Comparison of ENCODE assay signal across 9 cellular contexts in genomic region chr3:128950223-128950938, GRCh38. TPM values are rescaled to one million over a fixed set of nuclear protein-coding genes. Genes with fewer than 3 reads are reported as not detected.
DNase-seq lines count a peak whose midpoint lies in the region; ATAC-seq, FAIRE-seq and TF ChIP-seq lines count a peak whose summit lies in the region.
"Had no signal": no experiment of that assay in that cellular context is flagged by ENCODE, and none has a peak within 500 bp of the region (broad histone marks: within the 10 kb centered on the region; RNA-seq: fewer than 3 reads in every experiment).

No MANE protein-coding gene starts in this region.

- POLR2A ChIA-PET in HEK293T (lab: Yijun Ruan, JAX) (interaction anchor here (0.9 kb wide), 1 partner anchor 72 kb away, joined by 3 read pairs; no protein-coding TSS in a partner anchor), SK-N-SH (lab: Yijun Ruan, JAX) (no interaction called here)

- H3K9me3 ChIP-seq in BLaER1 treated with 17β-estradiol and CSF1 and Interleukin-3, amounts not matched to agents 10 nM and 100 nM (replicated peaks in 1 of 11): peaks cover 0 to 12% (median 8%) of the 10 kb centered on the region in 11 experiments; a peak in 10 of 22 replicates
- H3K9me3 ChIP-seq in SK-N-SH (no peaks in the 10 kb centered on the region), cardiac muscle cell (ENCODE audit: low read depth) (no peaks in the 10 kb centered on the region), small intestine (ENCODE audit: control insufficient read depth, low read depth) (no peaks in the 10 kb centered on the region)

- TF ChIP-seq CTCF in SK-N-SH (IDR thresholded peaks at IDR 0.05): peak; percentile 27
- TF ChIP-seq CTCF in cardiac muscle cell (IDR thresholded peaks at IDR 0.05; ENCODE audit: low read depth, low read length): peak; percentile 23

- TF ChIP-seq EP300 in SK-N-SH (IDR thresholded peaks at IDR 0.05; ENCODE audit: borderline replicate concordance in 1 of 2, low read depth in 1 of 2, low read length in 1 of 2): no peak

- H3K9me2 ChIP-seq in SK-N-SH: no peaks in the 10 kb centered on the region

- no peaks in the 10 kb centered on the region for H3F3A ChIP-seq in SK-N-SH (replicated peaks; ENCODE audit: insufficient read depth)

- H3K36me3 ChIP-seq in BLaER1 treated with 17β-estradiol and CSF1 and Interleukin-3, amounts not matched to agents 10 nM and 100 nM: no peaks in the 10 kb centered on the region
- H3K36me3 ChIP-seq in SK-N-SH (replicated peaks in 1 of 2; ENCODE audit: control insufficient read depth in 1 of 2, insufficient read depth in 2 of 2, low read length in 1 of 2) (no peaks in the 10 kb centered on the region), cardiac muscle cell (no peaks in the 10 kb centered on the region), small intestine (ENCODE audit: control insufficient read depth in 2 of 2, insufficient read depth in 2 of 2, low read length in 2 of 2) (no peaks in the 10 kb centered on the region)

- no peak for DNase-seq in HEK293T (ENCODE audit: extremely low spot score)
- DNase-seq in SK-N-SH: peak; percentile 53
- DNase-seq in cardiac muscle cell (ENCODE audit: low read depth in 1 of 2, low spot score in 1 of 2): peak; percentile 30 to 40
- no peak for DNase-seq in GM19240 (ENCODE audit: insufficient read length, low spot score)
- no peak for DNase-seq in small intestine

- no peak for FAIRE-seq in small intestine (lab: Jason Lieb, UNC)
- FAIRE-seq: colon had no signal

- CTCF ChIA-PET in HEK293T (lab: Yijun Ruan, JAX) (interaction anchor here (1.2 kb wide), 1 partner anchor 20 kb away, joined by 6 read pairs; no protein-coding TSS in a partner anchor), SK-N-SH (lab: Yijun Ruan, JAX) (interaction anchor here (0.8 to 2.8 kb wide), 5 partner anchors 11 to 332 kb away, joined by 3 to 16 read pairs (median 3); no protein-coding TSS in a partner anchor)

- no peak overlapping the region for H2AFZ ChIP-seq in SK-N-SH (ENCODE audit: low read depth)

- peak overlapping the region in 3 of 11 experiments; percentile 6 to 50 (median 16); a peak in 3 of 22 replicates for H3K27ac ChIP-seq in BLaER1 treated with 17β-estradiol and CSF1 and Interleukin-3, amounts not matched to agents 10 nM and 100 nM
- no peak overlapping the region for H3K27ac ChIP-seq in SK-N-SH (ENCODE audit: low read depth in 2 of 2, low read length in 1 of 2)
- H3K27ac ChIP-seq in cardiac muscle cell: no peak overlapping the region
- H3K27ac ChIP-seq in small intestine (ENCODE audit: low read depth in 1 of 2, low read length in 1 of 2): no peak overlapping the region

- no peaks in the 10 kb centered on the region for H4K20me1 ChIP-seq in BLaER1 treated with 17β-estradiol and CSF1 and Interleukin-3, amounts not matched to agents 10 nM and 100 nM
- no peaks in the 10 kb centered on the region for H4K20me1 ChIP-seq in SK-N-SH (ENCODE audit: insufficient read depth)

- H3K4me3 ChIP-seq in BLaER1 treated with 17β-estradiol and CSF1 and Interleukin-3, amounts not matched to agents 10 nM and 100 nM: no peak overlapping the region
- H3K4me3 ChIP-seq in SK-N-SH (ENCODE audit: low read depth in 2 of 2, low read length in 1 of 2): no peak overlapping the region
- no peak overlapping the region for H3K4me3 ChIP-seq in cardiac muscle cell
- no peak overlapping the region for H3K4me3 ChIP-seq in small intestine (ENCODE audit: low read depth in 1 of 2, low read length in 2 of 2)

- no peak for ATAC-seq in HG03460 (IDR thresholded peaks at IDR 0.05; ENCODE audit: unreplicated experiment)
- ATAC-seq in GM21529 (IDR thresholded peaks at IDR 0.05; ENCODE audit: unreplicated experiment): no peak

- H3K4me1 ChIP-seq in BLaER1 treated with 17β-estradiol and CSF1 and Interleukin-3, amounts not matched to agents 10 nM and 100 nM: peaks cover 12 to 22% (median 19%) of the 10 kb centered on the region in 10 experiments
- H3K4me1 ChIP-seq in SK-N-SH (ENCODE audit: control insufficient read depth in 1 of 2, insufficient read depth in 2 of 2, low read depth in 1 of 2, low read length in 1 of 2) (no peaks in the 10 kb centered on the region), cardiac muscle cell (ENCODE audit: low read depth) (no peaks in the 10 kb centered on the region), small intestine (ENCODE audit: control insufficient read depth in 2 of 2, insufficient read depth in 1 of 2, low read depth in 1 of 2, low read length in 1 of 2) (no peaks in the 10 kb centered on the region)

- 55% methylated on average over 15 of the region's 15 CpGs for WGBS in SK-N-SH (ENCODE audit: low lambda C conversion rate)
- WGBS in small intestine, 3 donors: 66 to 67% (median 67%) methylated on average over 15 of the region's 15 CpGs

- H3K9ac ChIP-seq in BLaER1 treated with 17β-estradiol and CSF1 and Interleukin-3, amounts not matched to agents 10 nM and 100 nM: peak overlapping the region in 5 of 11 experiments; percentile 4 to 36 (median 23); a peak in 6 of 22 replicates
- no peak overlapping the region for H3K9ac ChIP-seq in SK-N-SH

- no peaks in the 10 kb centered on the region for H3K79me2 ChIP-seq in SK-N-SH (ENCODE audit: insufficient read depth)

- TF ChIP-seq RAD21 in SK-N-SH (IDR thresholded peaks at IDR 0.05; ENCODE audit: low read length): peak; percentile 60

- H3K4me2 ChIP-seq in BLaER1 treated with 17β-estradiol and CSF1 and Interleukin-3, amounts not matched to agents 10 nM and 100 nM: peak overlapping the region; percentile 25 to 74 (median 52)
- H3K4me2 ChIP-seq in SK-N-SH: no peak overlapping the region

- no peaks in the 10 kb centered on the region for H3K27me3 ChIP-seq in BLaER1 treated with 17β-estradiol and CSF1 and Interleukin-3, amounts not matched to agents 10 nM and 100 nM
- no peaks in the 10 kb centered on the region for H3K27me3 ChIP-seq in SK-N-SH (ENCODE audit: insufficient read depth)
- no peaks in the 10 kb centered on the region for H3K27me3 ChIP-seq in cardiac muscle cell
- no peaks in the 10 kb centered on the region for H3K27me3 ChIP-seq in small intestine (ENCODE audit: control insufficient read depth in 2 of 2, insufficient read depth in 2 of 2, low read length in 2 of 2)

TF ChIP-seq in HEK293T, 16 proteins besides CTCF, POLR2A, EP300 and RAD21:
- TF ChIP-seq SP1 (IDR thresholded peaks at IDR 0.05) (no peak), HDGF (IDR thresholded peaks at IDR 0.05; ENCODE audit: borderline replicate concordance) (no peak)
- TF ChIP-seq, protein P1, sequence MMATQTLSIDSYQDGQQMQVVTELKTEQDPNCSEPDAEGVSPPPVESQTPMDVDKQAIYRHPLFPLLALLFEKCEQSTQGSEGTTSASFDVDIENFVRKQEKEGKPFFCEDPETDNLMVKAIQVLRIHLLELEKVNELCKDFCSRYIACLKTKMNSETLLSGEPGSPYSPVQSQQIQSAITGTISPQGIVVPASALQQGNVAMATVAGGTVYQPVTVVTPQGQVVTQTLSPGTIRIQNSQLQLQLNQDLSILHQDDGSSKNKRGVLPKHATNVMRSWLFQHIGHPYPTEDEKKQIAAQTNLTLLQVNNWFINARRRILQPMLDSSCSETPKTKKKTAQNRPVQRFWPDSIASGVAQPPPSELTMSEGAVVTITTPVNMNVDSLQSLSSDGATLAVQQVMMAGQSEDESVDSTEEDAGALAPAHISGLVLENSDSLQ (IDR thresholded peaks at IDR 0.05): peak; percentile 14; the same call in 1 of the 2 replicates

TF ChIP-seq in SK-N-SH, 30 proteins besides CTCF, POLR2A, EP300 and RAD21:
- TF ChIP-seq POLR2AphosphoS5 (IDR thresholded peaks at IDR 0.05; ENCODE audit: low read depth, low read length) (no peak), JUND (IDR thresholded peaks at IDR 0.05) (no peak), SMC3 (IDR thresholded peaks at IDR 0.05; ENCODE audit: low read depth, low read length) (0 out of 2 replicates have a peak, but pooled peaks have one; percentile 9), ZBTB33 (IDR thresholded peaks at IDR 0.05; ENCODE audit: borderline replicate concordance, low read depth) (no peak), ELF1 (IDR thresholded peaks at IDR 0.05) (no peak), GATA2 (CRISPR knock-in tag; IDR thresholded peaks at IDR 0.05) (no peak), FOXJ3 (CRISPR knock-in tag; IDR thresholded peaks at IDR 0.05) (no peak)
- TF ChIP-seq, protein P2, sequence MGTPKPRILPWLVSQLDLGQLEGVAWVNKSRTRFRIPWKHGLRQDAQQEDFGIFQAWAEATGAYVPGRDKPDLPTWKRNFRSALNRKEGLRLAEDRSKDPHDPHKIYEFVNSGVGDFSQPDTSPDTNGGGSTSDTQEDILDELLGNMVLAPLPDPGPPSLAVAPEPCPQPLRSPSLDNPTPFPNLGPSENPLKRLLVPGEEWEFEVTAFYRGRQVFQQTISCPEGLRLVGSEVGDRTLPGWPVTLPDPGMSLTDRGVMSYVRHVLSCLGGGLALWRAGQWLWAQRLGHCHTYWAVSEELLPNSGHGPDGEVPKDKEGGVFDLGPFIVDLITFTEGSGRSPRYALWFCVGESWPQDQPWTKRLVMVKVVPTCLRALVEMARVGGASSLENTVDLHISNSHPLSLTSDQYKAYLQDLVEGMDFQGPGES (IDR thresholded peaks at IDR 0.05; ENCODE audit: low read depth, low read length): no peak

RNA-seq across cellular contexts. Expression of gene CFAP92, which starts 43.5 kb away (rescaled TPM):
- not detected in 2 replicates for polyA plus RNA-seq in SK-N-SH (2012; rRNA removed)
- polyA plus RNA-seq in SK-N-SH (2012; cell fraction: cytosol; rRNA removed): 0.04 and 0.07 TPM in 2 replicates
- not detected in 2 replicates for polyA plus RNA-seq in SK-N-SH (2012; cell fraction: nucleus; rRNA removed)
- total RNA-seq in cardiac muscle cell: 0.53 and 0.60 TPM in 2 replicates
- 0.57 and 0.95 TPM in 2 replicates for polyA plus RNA-seq in cardiac muscle cell
- under 1 TPM in 1 of 3 donors, not detected in 2; 0.78 TPM for polyA plus RNA-seq in small intestine

RNA-seq across cellular contexts. Expression of gene EFCC1, which starts 50.7 kb away (rescaled TPM):
- polyA plus RNA-seq in SK-N-SH (2012; rRNA removed): not detected in 2 replicates
- polyA plus RNA-seq in SK-N-SH (2012; cell fraction: cytosol; rRNA removed): not detected in 2 replicates
- polyA plus RNA-seq in SK-N-SH (2012; cell fraction: nucleus; rRNA removed): not detected in 2 replicates
- 0.11 TPM in 1 of 2 replicates, not detected in the other for total RNA-seq in cardiac muscle cell
- polyA plus RNA-seq in cardiac muscle cell: 0.07 TPM in 1 of 2 replicates, not detected in the other
- 1 to 10 TPM in 2 of 3 donors, not detected in 1; 1.6 to 3.7 TPM for polyA plus RNA-seq in small intestine

Comparison
In these comparisons a context has a peak if more than half of its experiments do, and no peak if none do; other contexts are left out.
1. DNase-seq: peak in SK-N-SH (single experiment) and cardiac muscle cell (2 of 2); none in HEK293T (single experiment), GM19240 (single experiment) and small intestine (single experiment).